ENCODE assay signal across 32 cellular contexts in genomic region chr1:10935724-10936123, GRCh38.
"Had no signal": no experiment of that assay in that cellular context is flagged by ENCODE, and none has a peak within 500 bp of the region (broad histone marks: within the 10 kb centered on the region; RNA-seq: fewer than 3 reads in every experiment).

No MANE protein-coding gene starts in this region.

- H3K79me2 ChIP-seq: parathyroid adenoma had no signal

- H3K36me3 Mint-ChIP-seq: naive B cell; naive thymus-derived CD8-positive, alpha-beta T cell; natural killer cell treated with Interleukin-12 subunit alpha and Interleukin-12 subunit beta and Interleukin-15 and Interleukin-18, amount 100 ng/mL, for 72 hours; stimulated activated memory B cell treated with anti-CD40 and anti-IgM and Interleukin-4, amounts not matched to agents 10 μg/mL and 1 μg/mL and 100 μg/mL, for 72 hours had no signal

- H3K4me1 ChIP-seq: parathyroid adenoma, psoas muscle, suprapubic skin, testis, tibial artery, upper lobe of left lung, vagina had no signal

- H3K4me3 ChIP-seq: ovary, psoas muscle, skin epidermis, smooth muscle cell, spleen, suprapubic skin, testis, tibial artery, upper lobe of left lung, vagina had no signal

- H3K9me3 Mint-ChIP-seq: naive B cell; naive thymus-derived CD8-positive, alpha-beta T cell; natural killer cell treated with Interleukin-12 subunit alpha and Interleukin-12 subunit beta and Interleukin-15 and Interleukin-18, amount 100 ng/mL, for 72 hours; nephron progenitor cell; neural crest cell; stimulated activated memory B cell treated with anti-CD40 and anti-IgM and Interleukin-4, amounts not matched to agents 10 μg/mL and 1 μg/mL and 100 μg/mL, for 72 hours had no signal

- ATAC-seq: naive thymus-derived CD8-positive, alpha-beta T cell; natural killer cell treated with Interleukin-12 subunit alpha and Interleukin-12 subunit beta and Interleukin-15 and Interleukin-18, amount 100 ng/mL, for 72 hours; psoas muscle; right cardiac atrium; sciatic nerve; stimulated activated memory B cell treated with anti-CD40 and anti-IgM and Interleukin-4, amounts not matched to agents 10 μg/mL and 1 μg/mL and 100 μg/mL, for 72 hours; stimulated activated naive CD8-positive, alpha-beta T cell treated with anti-CD3 and anti-CD28 coated beads, Interleukin-15, amount 100 ng/mL, for 72 hours; stimulated activated naive CD8-positive, alpha-beta T cell treated with anti-CD3 and anti-CD28 coated beads, Interleukin-15, Interleukin-2, amounts not matched to agents 100 U/mL and 50 U/mL, for 24 hours had no signal

- H3K4me3 Mint-ChIP-seq: naive B cell; naive thymus-derived CD8-positive, alpha-beta T cell; natural killer cell treated with Interleukin-12 subunit alpha and Interleukin-12 subunit beta and Interleukin-15 and Interleukin-18, amount 100 ng/mL, for 72 hours; nephron progenitor cell; neural crest cell; stimulated activated memory B cell treated with anti-CD40 and anti-IgM and Interleukin-4, amounts not matched to agents 10 μg/mL and 1 μg/mL and 100 μg/mL, for 72 hours; stimulated activated naive CD8-positive, alpha-beta T cell treated with anti-CD3 and anti-CD28 coated beads, Interleukin-15, amount 100 ng/mL, for 72 hours had no signal

- H3K27ac Mint-ChIP-seq: naive B cell; natural killer cell treated with Interleukin-12 subunit alpha and Interleukin-12 subunit beta and Interleukin-15 and Interleukin-18, amount 100 ng/mL, for 72 hours; nephron progenitor cell; progenitor cell of endocrine pancreas; stimulated activated memory B cell treated with anti-CD40 and anti-IgM and Interleukin-4, amounts not matched to agents 10 μg/mL and 1 μg/mL and 100 μg/mL, for 72 hours; stimulated activated naive CD8-positive, alpha-beta T cell treated with anti-CD3 and anti-CD28 coated beads, Interleukin-15, amount 100 ng/mL, for 72 hours had no signal

- H3K9ac ChIP-seq: parathyroid adenoma had no signal

- H2AFZ ChIP-seq: parathyroid adenoma had no signal

- DNase-seq: naive B cell; naive thymus-derived CD8-positive, alpha-beta T cell; nephron progenitor cell; nucleus accumbens; ovary; psoas muscle; right cardiac atrium; spleen; stimulated activated CD4-positive, alpha-beta T cell treated with anti-CD3 and anti-CD28 coated beads, Interleukin-12 subunit alpha, Interleukin-12 subunit beta, amount 100 ng/mL, for 4 hours; stimulated activated CD4-positive, alpha-beta T cell treated with anti-CD3 and anti-CD28 coated beads, Interleukin-1b, Interleukin-23, amount 100 ng/mL, for 48 hours; stimulated activated CD4-positive, alpha-beta T cell treated with anti-CD3 and anti-CD28 coated beads, Interleukin-4, amount 100 ng/mL, for 1 hour; stimulated activated CD4-positive, alpha-beta T cell treated with anti-CD3 and anti-CD28 coated beads, Interleukin-4, amount 100 ng/mL, for 4 hours; stimulated activated CD8-positive, alpha-beta memory T cell treated with anti-CD3 and anti-CD28 coated beads, Interleukin-4, amount 100 ng/mL, for 48 hours; stimulated activated naive CD4-positive, alpha-beta T cell; stimulated activated naive CD8-positive, alpha-beta T cell treated with anti-CD3 and anti-CD28 coated beads, Interleukin-15, amount 100 ng/mL, for 72 hours; stimulated activated naive CD8-positive, alpha-beta T cell treated with anti-CD3 and anti-CD28 coated beads, Interleukin-15, Interleukin-2, amounts not matched to agents 100 U/mL and 50 U/mL, for 24 hours; substantia nigra; testis; tibial artery; upper lobe of left lung had no signal

- H3K27ac ChIP-seq: neutrophil, ovary, parathyroid adenoma, psoas muscle, skin epidermis, spleen, suprapubic skin, testis, tibial artery, upper lobe of left lung, vagina had no signal

- H3K27me3 ChIP-seq: ovary, testis, upper lobe of left lung, vagina had no signal

- H3K9me3 ChIP-seq: neutrophil, ovary, psoas muscle, spleen, suprapubic skin, testis, tibial artery, upper lobe of left lung, vagina had no signal

- FAIRE-seq: urothelium cell line had no signal

- H3K36me3 ChIP-seq: neutrophil, ovary, spleen, suprapubic skin, tibial artery, upper lobe of left lung, vagina had no signal

- H3K4me2 ChIP-seq: smooth muscle cell had no signal
